In the genomic region with DNA sequence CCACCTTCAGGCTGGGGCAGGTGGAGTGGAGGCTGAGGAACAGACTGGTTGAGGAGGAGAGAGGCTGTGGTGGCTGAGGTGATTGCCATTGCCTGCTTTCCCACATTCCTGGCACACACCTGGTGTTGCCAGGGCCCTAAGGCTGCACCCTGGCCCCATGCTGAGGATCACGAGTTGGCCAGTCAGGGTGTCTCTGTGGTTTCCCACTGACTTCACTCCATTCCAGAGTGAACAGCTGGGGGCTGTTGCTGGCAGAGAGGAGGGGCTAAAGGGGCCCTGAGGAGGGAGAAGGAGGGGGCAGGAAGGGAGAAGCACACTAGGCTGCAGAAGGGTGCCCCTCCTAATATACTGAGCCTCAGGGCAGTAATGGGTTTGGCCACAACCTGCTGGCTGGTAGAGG, we compare ENCODE assay signal across 12 cellular contexts. TPM values are rescaled to one million over a fixed set of nuclear protein-coding genes. Genes with fewer than 3 reads are reported as not detected.
A peak's percentile ranks its signal among the peaks of the same experiment; 100 is the strongest.
DNase-seq lines count a peak whose midpoint lies in the region; ATAC-seq and TF ChIP-seq lines count a peak whose summit lies in the region.
"Had no signal": no experiment of that assay in that cellular context is flagged by ENCODE, and none has a peak within 500 bp of the region (broad histone marks: within the 10 kb centered on the region; RNA-seq: fewer than 3 reads in every experiment).

No MANE protein-coding gene starts in this region.

- H4K20me1 ChIP-seq in GM23338 (replicated peaks; ENCODE audit: insufficient read depth), result no peaks in the 10 kb centered on the region
- no peaks in the 10 kb centered on the region for H4K20me1 ChIP-seq in osteoblast (ENCODE audit: insufficient read depth, low read length)

- H3K36me3 ChIP-seq in GM23338 (ENCODE audit: insufficient read depth) (no peaks in the 10 kb centered on the region), osteoblast (ENCODE audit: insufficient read depth, low read length) (no peaks in the 10 kb centered on the region)

- H2AFZ ChIP-seq in GM23338 (no peak overlapping the region), osteoblast (ENCODE audit: low read length) (no peak overlapping the region)

- H3K27me3 ChIP-seq in GM23338 (ENCODE audit: insufficient read depth) (peaks cover 27% of the 10 kb centered on the region), osteoblast (ENCODE audit: insufficient read depth, low read length) (peaks cover 17% of the 10 kb centered on the region)

- H3K4me2 ChIP-seq in GM23338 (no peak overlapping the region), osteoblast (ENCODE audit: insufficient read depth, low read length) (no peak overlapping the region)

- H3K27me3 Mint-ChIP-seq in GM23338 (ENCODE audit: insufficient read depth, low read depth, poor library complexity), result peaks cover 13% of the 10 kb centered on the region
- peaks cover 5% of the 10 kb centered on the region for H3K27me3 Mint-ChIP-seq in activated naive CD8-positive, alpha-beta T cell treated with anti-CD3 and anti-CD28 coated beads, Interleukin-2, amount 50 U/mL, for 24 hours
- peaks cover 2% of the 10 kb centered on the region for H3K27me3 Mint-ChIP-seq in mesothelial cell of epicardium (ENCODE audit: low read depth)

- H3K9me3 ChIP-seq in osteoblast (ENCODE audit: low read depth, low read length), result no peaks in the 10 kb centered on the region

- H3K4me1 ChIP-seq in GM23338 (ENCODE audit: insufficient read depth) (peaks cover 10% of the 10 kb centered on the region; the same call in 1 of the 2 replicates), osteoblast (ENCODE audit: insufficient read depth, low read length) (peaks cover 15% of the 10 kb centered on the region)

- TF ChIP-seq CTCF in GM23338 (conservative IDR thresholded peaks at IDR 0.05; ENCODE audit: low read depth in 2 of 2), result no peak
- no peak for TF ChIP-seq CTCF in mesothelial cell of epicardium (IDR thresholded peaks at IDR 0.05; ENCODE audit: unreplicated experiment)
- no peak for TF ChIP-seq CTCF in osteoblast (IDR thresholded peaks at IDR 0.05; ENCODE audit: extremely low read depth, low read depth, low read length)

- no peaks in the 10 kb centered on the region for H3K9me3 Mint-ChIP-seq in GM23338
- no peaks in the 10 kb centered on the region for H3K9me3 Mint-ChIP-seq in activated naive CD8-positive, alpha-beta T cell treated with anti-CD3 and anti-CD28 coated beads, Interleukin-2, amount 50 U/mL, for 24 hours
- H3K9me3 Mint-ChIP-seq in mesothelial cell of epicardium, result no peaks in the 10 kb centered on the region

- no peak overlapping the region for H3K27ac ChIP-seq in GM23338 (ENCODE audit: low read depth)
- H3K27ac ChIP-seq in osteoblast (ENCODE audit: low read depth, low read length), result no peak overlapping the region
- H3K27ac ChIP-seq: C4-2B had no signal

- no peak for ATAC-seq in GM23338
- ATAC-seq in activated naive CD8-positive, alpha-beta T cell treated with anti-CD3 and anti-CD28 coated beads, Interleukin-2, amount 50 U/mL, for 24 hours, result no peak
- no peak for ATAC-seq in GM21526 (IDR thresholded peaks at IDR 0.05; ENCODE audit: low FRiP score, unreplicated experiment)

- H3K27ac Mint-ChIP-seq in GM23338, result no peak overlapping the region
- no peak overlapping the region for H3K27ac Mint-ChIP-seq in activated naive CD8-positive, alpha-beta T cell treated with anti-CD3 and anti-CD28 coated beads, Interleukin-2, amount 50 U/mL, for 24 hours
- peak overlapping the region; percentile 15 for H3K27ac Mint-ChIP-seq in mesothelial cell of epicardium

- peak; percentile 57 for DNase-seq in A172 (ENCODE audit: low spot score)
- no peak for DNase-seq in GM23338 (ENCODE audit: low spot score)
- no peak for DNase-seq in activated naive CD8-positive, alpha-beta T cell treated with anti-CD3 and anti-CD28 coated beads, Interleukin-2, amount 50 U/mL, for 24 hours
- no peak for DNase-seq in mesothelial cell of epicardium (ENCODE audit: low spot score in 2 of 2, unreplicated experiment in 2 of 2)
- DNase-seq in osteoblast (ENCODE audit: insufficient read length, low spot score, missing footprints), result no peak
- DNase-seq in stimulated activated naive CD4-positive, alpha-beta T cell (lab: John Stamatoyannopoulos, UW), result no peak
- DNase-seq in SK-N-DZ (ENCODE audit: low spot score), result no peak
- DNase-seq: activated CD4-positive, alpha-beta T cell treated with anti-CD3 and anti-CD28 coated beads, Interleukin-2, amount 50 U/mL, for 4 hours; cortex of kidney; occipital lobe had no signal

- H3K4me3 ChIP-seq in GM23338 (no peak overlapping the region), osteoblast (ENCODE audit: insufficient read depth, low read length) (no peak overlapping the region)

- peak overlapping the region; percentile 76; the same call in 2 of the 3 replicates for H3K4me3 Mint-ChIP-seq in GM23338
- peak overlapping the region; percentile 75 for H3K4me3 Mint-ChIP-seq in activated naive CD8-positive, alpha-beta T cell treated with anti-CD3 and anti-CD28 coated beads, Interleukin-2, amount 50 U/mL, for 24 hours
- peak overlapping the region; percentile 80 for H3K4me3 Mint-ChIP-seq in mesothelial cell of epicardium

- H3K36me3 Mint-ChIP-seq in GM23338 (ENCODE audit: low read depth), result no peaks in the 10 kb centered on the region; the same call in 2 of the 3 replicates
- H3K36me3 Mint-ChIP-seq in activated naive CD8-positive, alpha-beta T cell treated with anti-CD3 and anti-CD28 coated beads, Interleukin-2, amount 50 U/mL, for 24 hours (ENCODE audit: low read depth), result no peaks in the 10 kb centered on the region
- H3K36me3 Mint-ChIP-seq in mesothelial cell of epicardium, result no peaks in the 10 kb centered on the region

- H3K79me2 ChIP-seq in GM23338 (replicated peaks; ENCODE audit: insufficient read depth) (no peaks in the 10 kb centered on the region), osteoblast (ENCODE audit: insufficient read depth, low read length) (no peaks in the 10 kb centered on the region)

- peaks cover 14% of the 10 kb centered on the region; the same call in 2 of the 3 replicates for H3K4me1 Mint-ChIP-seq in GM23338
- peaks cover 25% of the 10 kb centered on the region for H3K4me1 Mint-ChIP-seq in activated naive CD8-positive, alpha-beta T cell treated with anti-CD3 and anti-CD28 coated beads, Interleukin-2, amount 50 U/mL, for 24 hours
- peaks cover 27% of the 10 kb centered on the region for H3K4me1 Mint-ChIP-seq in mesothelial cell of epicardium

- no peaks in the 10 kb centered on the region for H3K9me2 ChIP-seq in GM23338 (ENCODE audit: insufficient read depth)

- H3F3A ChIP-seq in GM23338 (replicated peaks; ENCODE audit: low read depth), result 0 out of 2 replicates have a peak, but pooled peaks cover 2% of the 10 kb centered on the region

TF ChIP-seq in GM23338, 12 proteins besides CTCF, POLR2A, EP300 and RAD21 (continues in another document):
- TF ChIP-seq, protein P1, sequence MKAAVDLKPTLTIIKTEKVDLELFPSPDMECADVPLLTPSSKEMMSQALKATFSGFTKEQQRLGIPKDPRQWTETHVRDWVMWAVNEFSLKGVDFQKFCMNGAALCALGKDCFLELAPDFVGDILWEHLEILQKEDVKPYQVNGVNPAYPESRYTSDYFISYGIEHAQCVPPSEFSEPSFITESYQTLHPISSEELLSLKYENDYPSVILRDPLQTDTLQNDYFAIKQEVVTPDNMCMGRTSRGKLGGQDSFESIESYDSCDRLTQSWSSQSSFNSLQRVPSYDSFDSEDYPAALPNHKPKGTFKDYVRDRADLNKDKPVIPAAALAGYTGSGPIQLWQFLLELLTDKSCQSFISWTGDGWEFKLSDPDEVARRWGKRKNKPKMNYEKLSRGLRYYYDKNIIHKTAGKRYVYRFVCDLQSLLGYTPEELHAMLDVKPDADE (IDR thresholded peaks at IDR 0.05), result no peak
- no peak for TF ChIP-seq EZH2 (IDR thresholded peaks at IDR 0.05; ENCODE audit: low read depth, unreplicated experiment)
- no peak for TF ChIP-seq EZH2phosphoT487 (IDR thresholded peaks at IDR 0.05; ENCODE audit: unreplicated experiment)

RNA-seq across cellular contexts. Expression of a gene that starts 1.8 kb away (rescaled TPM):
- 1.7 and 2.8 TPM in 2 replicates for total RNA-seq in A172 (2014; rRNA removed; shearing (Covaris generic))
- total RNA-seq in GM23338 (2014; rRNA removed; shearing (Covaris generic)), result 0.45 and 0.70 TPM in 2 replicates
- polyA plus RNA-seq in GM23338 (2016; fragmentation: Nextera tagmentation; extraction: Ambion mirVana), result 0.91 and 0.99 TPM in 2 replicates
- total RNA-seq in mesothelial cell of epicardium, result 6.6 to 7.9 TPM (median 7.4 TPM) in 3 replicates
- 3.3 and 4.1 TPM in 2 replicates for total RNA-seq in osteoblast
- polyA plus RNA-seq in SK-N-DZ (2014; cell fraction: cytosol; rRNA removed), result 2.8 and 3.1 TPM in 2 replicates
- polyA plus RNA-seq in SK-N-DZ (2014; cell fraction: nucleus; rRNA removed), result 1.8 and 3.8 TPM in 2 replicates

RNA-seq across cellular contexts. Expression of a gene that starts 25.6 kb away (rescaled TPM):
- not detected in 2 replicates for total RNA-seq in A172 (2014; rRNA removed; shearing (Covaris generic))
- total RNA-seq in GM23338 (2014; rRNA removed; shearing (Covaris generic)), result not detected in 2 replicates
- polyA plus RNA-seq in GM23338 (2016; fragmentation: Nextera tagmentation; extraction: Ambion mirVana), result 0.37 and 0.85 TPM in 2 replicates
- total RNA-seq in mesothelial cell of epicardium (0.24 to 0.47 TPM (median 0.45 TPM) in 3 replicates), osteoblast (not detected in 2 replicates)
- 0.03 and 0.05 TPM in 2 replicates for polyA plus RNA-seq in SK-N-DZ (2014; cell fraction: cytosol; rRNA removed)
- polyA plus RNA-seq in SK-N-DZ (2014; cell fraction: nucleus; rRNA removed), result 0.10 and 0.37 TPM in 2 replicates
